Comparison of ENCODE assay signal across 1 cellular context in genomic region chr21:39349211-39350093, GRCh38.
TF ChIP-seq lines count a peak whose summit lies in the region.

No MANE protein-coding gene starts in this region.

TF ChIP-seq in K562, 482 proteins besides CTCF, POLR2A, EP300 and RAD21 (continued from another document):
- TF ChIP-seq ZBTB34 (CRISPR knock-in tag; IDR thresholded peaks at IDR 0.05) (no peak), TAF7 (tag; IDR thresholded peaks at IDR 0.05) (peak; percentile 89), ZNF3 (CRISPR knock-in tag; IDR thresholded peaks at IDR 0.05) (peak; percentile 58; the same call in 1 of the 2 replicates), POLR2B (IDR thresholded peaks at IDR 0.05; ENCODE audit: low read depth, partially characterized antibody) (peak; percentile 98), PRMT5 (CRISPR knock-in tag; IDR thresholded peaks at IDR 0.05) (no peak), JUND (IDR thresholded peaks at IDR 0.05; ENCODE audit: borderline replicate concordance, low read depth, low read length) (no peak; the same call in 1 of the 2 replicates), JUND (tag; IDR thresholded peaks at IDR 0.05; ENCODE audit: borderline replicate concordance, low read depth, low read length) (0 out of 3 replicates have a peak, but pooled peaks have one; percentile 30), XRCC5 (IDR thresholded peaks at IDR 0.05; ENCODE audit: low read depth, low read length) (0 out of 2 replicates have a peak, but pooled peaks have one; percentile 26), THRB (CRISPR knock-in tag; conservative IDR thresholded peaks at IDR 0.05) (0 out of 2 replicates have a peak, but pooled peaks have one; percentile 60), GTF2F1 (IDR thresholded peaks at IDR 0.05; ENCODE audit: low read depth, low read length) (0 out of 2 replicates have a peak, but pooled peaks have one; percentile 37), CBX1 (IDR thresholded peaks at IDR 0.05; ENCODE audit: low read depth) (peak; percentile 93; the same call in 1 of the 2 replicates), CSDE1 (IDR thresholded peaks at IDR 0.05) (no peak), GABPB1 (CRISPR knock-in tag; IDR thresholded peaks at IDR 0.05) (peak; percentile 82), KLF1 (tag; IDR thresholded peaks at IDR 0.05) (no peak), NFE2 (IDR thresholded peaks at IDR 0.05; ENCODE audit: low read depth) (0 out of 2 replicates have a peak, but pooled peaks have one; percentile 33), ZNF324 (CRISPR knock-in tag; IDR thresholded peaks at IDR 0.05) (no peak; the same call in 1 of the 2 replicates), NKRF (IDR thresholded peaks at IDR 0.05; ENCODE audit: borderline replicate concordance) (peak; percentile 86), ZNF121 (CRISPR knock-in tag; conservative IDR thresholded peaks at IDR 0.05) (peak; percentile 87), POLR2AphosphoS5 (IDR thresholded peaks at IDR 0.05; ENCODE audit: control insufficient read depth, insufficient read depth, low read depth, low read length) (peak; percentile 85), USF1 (CRISPR knock-in tag; IDR thresholded peaks at IDR 0.05) (peak; percentile 96), RB1 (IDR thresholded peaks at IDR 0.05; ENCODE audit: low read depth) (peak; percentile 11; the same call in 1 of the 2 replicates), ZBTB17 (CRISPR knock-in tag; IDR thresholded peaks at IDR 0.05) (0 out of 2 replicates have a peak, but pooled peaks have one; percentile 18), EGR1 (conservative IDR thresholded peaks at IDR 0.05) (peak; percentile 85), ZNF639 (CRISPR knock-in tag; conservative IDR thresholded peaks at IDR 0.05 in 1 of 2, IDR thresholded peaks at IDR 0.05 in 1 of 2) (peak in 1 of 2 experiments; percentile 91; a peak in 2 of 4 replicates), SREBF1 (IDR thresholded peaks at IDR 0.05; ENCODE audit: borderline replicate concordance, low read depth, low read length) (no peak), MYC (IDR thresholded peaks at IDR 0.05; ENCODE audit: low read depth, low read length) (peak; percentile 80), MYC (CRISPR knock-in tag; IDR thresholded peaks at IDR 0.05; ENCODE audit: borderline replicate concordance, low read depth) (peak; percentile 60; the same call in 1 of the 2 replicates), ZBTB7A (IDR thresholded peaks at IDR 0.05; ENCODE audit: borderline replicate concordance, control insufficient read depth, low read depth, low read length) (peak; percentile 84; the same call in 1 of the 2 replicates), FOXM1 (IDR thresholded peaks at IDR 0.05; ENCODE audit: low read depth) (peak; percentile 28; the same call in 1 of the 2 replicates), FOXM1 (CRISPR knock-in tag; IDR thresholded peaks at IDR 0.05; ENCODE audit: low read depth) (no peak), SETDB1 (IDR thresholded peaks at IDR 0.05; ENCODE audit: low read length) (peak; percentile 35), ELF4 (CRISPR knock-in tag; IDR thresholded peaks at IDR 0.05) (peak; percentile 5; the same call in 1 of the 2 replicates), ZNF589 (CRISPR knock-in tag; IDR thresholded peaks at IDR 0.05; ENCODE audit: low read depth) (0 out of 2 replicates have a peak, but pooled peaks have one; percentile 68)
